In the genomic region with DNA sequence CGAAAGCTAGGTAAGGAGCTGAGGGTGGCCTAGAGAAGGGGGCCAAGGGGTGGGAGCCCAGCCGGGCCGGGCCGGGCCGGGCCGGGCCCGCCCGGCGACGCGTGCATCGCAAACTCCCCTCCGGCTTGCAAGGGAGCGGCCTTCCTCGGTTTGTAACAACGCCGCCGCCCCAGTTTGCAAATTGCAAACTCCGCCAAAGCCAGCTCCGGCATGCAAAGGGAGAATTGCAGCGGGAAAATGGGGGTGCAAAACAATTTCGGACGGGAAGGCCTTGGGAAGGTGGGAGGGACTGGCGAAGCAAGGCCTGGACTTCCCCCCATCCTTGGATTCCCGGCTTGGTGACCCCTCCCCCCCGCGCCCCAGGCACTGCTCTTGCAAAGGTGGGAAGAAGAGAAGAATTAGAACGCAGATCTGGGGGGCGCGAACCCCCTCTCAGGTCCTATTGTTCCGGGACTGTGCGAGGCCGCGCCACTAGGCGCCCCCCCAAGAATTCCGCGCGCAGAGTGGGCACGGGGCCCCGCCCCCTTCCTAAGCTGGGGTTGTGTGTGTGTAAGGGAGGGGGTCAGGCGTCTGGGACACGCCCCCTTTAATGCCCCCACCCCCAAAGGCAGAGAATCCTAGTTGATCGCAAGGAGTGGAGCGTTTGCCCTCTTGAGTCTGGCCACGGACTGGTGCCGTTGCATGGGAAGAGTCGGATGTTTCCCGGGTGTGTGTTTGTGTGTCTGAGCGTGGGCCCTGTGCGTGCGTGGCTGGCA, we compare ENCODE assay signal across 1 cellular context.
TF ChIP-seq lines count a peak whose summit lies in the region.

No MANE protein-coding gene starts in this region.

TF ChIP-seq in K562, 482 proteins besides CTCF, POLR2A, EP300 and RAD21 (continued from another document and continues in another):
- TF ChIP-seq ILF3 (IDR thresholded peaks at IDR 0.05; ENCODE audit: borderline replicate concordance) (no peak), POLR2G (IDR thresholded peaks at IDR 0.05; ENCODE audit: low read depth, low read length) (peak; percentile 62), TEAD1 (CRISPR knock-in tag; IDR thresholded peaks at IDR 0.05) (peak in 1 of 2 experiments; percentile 68; a peak in 1 of 4 replicates), ZBTB8A (IDR thresholded peaks at IDR 0.05; ENCODE audit: partially characterized antibody) (no peak), ESRRA (IDR thresholded peaks at IDR 0.05; ENCODE audit: borderline replicate concordance, low read depth) (no peak), PHF21A (IDR thresholded peaks at IDR 0.05; ENCODE audit: borderline replicate concordance, low read depth) (no peak), ZNF696 (CRISPR knock-in tag; conservative IDR thresholded peaks at IDR 0.05) (no peak), SRSF7 (optimal IDR thresholded peaks at IDR 0.05; ENCODE audit: low read depth, low read length) (no peak), RBFOX2 (IDR thresholded peaks at IDR 0.05; ENCODE audit: low read depth, low read length) (peak; percentile 70), LEF1 (IDR thresholded peaks at IDR 0.05) (no peak), SP2 (IDR thresholded peaks at IDR 0.05; ENCODE audit: extremely low read depth, low read depth, low read length, poor library complexity, severe bottlenecking) (no peak), L3MBTL2 (IDR thresholded peaks at IDR 0.05) (0 out of 2 replicates have a peak, but pooled peaks have one; percentile 22), RHOXF2B (CRISPR knock-in tag; conservative IDR thresholded peaks at IDR 0.05) (no peak), RB1 (IDR thresholded peaks at IDR 0.05; ENCODE audit: low read depth) (peak; percentile 7), SAP30 (IDR thresholded peaks at IDR 0.05; ENCODE audit: borderline replicate concordance, insufficient read depth, low read depth, low read length, poor library complexity, severe bottlenecking) (peak; percentile 52), TOE1 (IDR thresholded peaks at IDR 0.05; ENCODE audit: borderline replicate concordance) (peak; percentile 29; the same call in 1 of the 2 replicates), TOE1 (CRISPR knock-in tag; IDR thresholded peaks at IDR 0.05; ENCODE audit: borderline replicate concordance, low read depth) (no peak), NR2C2 (CRISPR knock-in tag; IDR thresholded peaks at IDR 0.05) (no peak), NR2C2 (tag; IDR thresholded peaks at IDR 0.05) (no peak), ZNF57 (CRISPR knock-in tag; IDR thresholded peaks at IDR 0.05) (no peak), CHD2 (IDR thresholded peaks at IDR 0.05; ENCODE audit: low read depth, low read length) (no peak), ZNF444 (CRISPR knock-in tag; IDR thresholded peaks at IDR 0.05) (peak; percentile 81), SIN3A (IDR thresholded peaks at IDR 0.05; ENCODE audit: borderline replicate concordance in 2 of 2, control insufficient read depth in 1 of 2, low read depth in 2 of 2, low read length in 2 of 2) (peak; percentile 66 to 78; a peak in 2 of 4 replicates), KAT2B (IDR thresholded peaks at IDR 0.05; ENCODE audit: low read depth, low read length) (no peak), RBM22 (IDR thresholded peaks at IDR 0.05; ENCODE audit: low read depth, low read length, poor library complexity, severe bottlenecking) (peak; percentile 32), YY1 (IDR thresholded peaks at IDR 0.05; ENCODE audit: borderline replicate concordance in 1 of 3, control insufficient read depth in 1 of 3, extremely low read depth in 1 of 3, insufficient read depth in 3 of 3, insufficient read length in 1 of 3, insufficient replicate concordance in 2 of 3, low read depth in 1 of 3, low read length in 2 of 3) (peak in 1 of 3 experiments; percentile 10), ZNF695 (CRISPR knock-in tag; IDR thresholded peaks at IDR 0.05) (no peak), XRCC5 (IDR thresholded peaks at IDR 0.05; ENCODE audit: low read depth, low read length) (0 out of 2 replicates have a peak, but pooled peaks have one; percentile 49), HDAC1 (IDR thresholded peaks at IDR 0.05) (peak in 1 of 2 experiments; percentile 7; a peak in 1 of 4 replicates)
- TF ChIP-seq, protein P1, sequence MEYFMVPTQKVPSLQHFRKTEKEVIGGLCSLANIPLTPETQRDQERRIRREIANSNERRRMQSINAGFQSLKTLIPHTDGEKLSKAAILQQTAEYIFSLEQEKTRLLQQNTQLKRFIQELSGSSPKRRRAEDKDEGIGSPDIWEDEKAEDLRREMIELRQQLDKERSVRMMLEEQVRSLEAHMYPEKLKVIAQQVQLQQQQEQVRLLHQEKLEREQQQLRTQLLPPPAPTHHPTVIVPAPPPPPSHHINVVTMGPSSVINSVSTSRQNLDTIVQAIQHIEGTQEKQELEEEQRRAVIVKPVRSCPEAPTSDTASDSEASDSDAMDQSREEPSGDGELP (CRISPR knock-in tag; IDR thresholded peaks at IDR 0.05; ENCODE audit: borderline replicate concordance) = 0 out of 2 replicates have a peak, but pooled peaks have one; percentile 28
- TF ChIP-seq, protein P2, sequence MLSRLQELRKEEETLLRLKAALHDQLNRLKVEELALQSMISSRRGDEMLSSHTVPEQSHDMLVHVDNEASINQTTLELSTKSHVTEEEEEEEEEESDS (CRISPR knock-in tag; IDR thresholded peaks at IDR 0.05) = no peak
- TF ChIP-seq, protein P3, sequence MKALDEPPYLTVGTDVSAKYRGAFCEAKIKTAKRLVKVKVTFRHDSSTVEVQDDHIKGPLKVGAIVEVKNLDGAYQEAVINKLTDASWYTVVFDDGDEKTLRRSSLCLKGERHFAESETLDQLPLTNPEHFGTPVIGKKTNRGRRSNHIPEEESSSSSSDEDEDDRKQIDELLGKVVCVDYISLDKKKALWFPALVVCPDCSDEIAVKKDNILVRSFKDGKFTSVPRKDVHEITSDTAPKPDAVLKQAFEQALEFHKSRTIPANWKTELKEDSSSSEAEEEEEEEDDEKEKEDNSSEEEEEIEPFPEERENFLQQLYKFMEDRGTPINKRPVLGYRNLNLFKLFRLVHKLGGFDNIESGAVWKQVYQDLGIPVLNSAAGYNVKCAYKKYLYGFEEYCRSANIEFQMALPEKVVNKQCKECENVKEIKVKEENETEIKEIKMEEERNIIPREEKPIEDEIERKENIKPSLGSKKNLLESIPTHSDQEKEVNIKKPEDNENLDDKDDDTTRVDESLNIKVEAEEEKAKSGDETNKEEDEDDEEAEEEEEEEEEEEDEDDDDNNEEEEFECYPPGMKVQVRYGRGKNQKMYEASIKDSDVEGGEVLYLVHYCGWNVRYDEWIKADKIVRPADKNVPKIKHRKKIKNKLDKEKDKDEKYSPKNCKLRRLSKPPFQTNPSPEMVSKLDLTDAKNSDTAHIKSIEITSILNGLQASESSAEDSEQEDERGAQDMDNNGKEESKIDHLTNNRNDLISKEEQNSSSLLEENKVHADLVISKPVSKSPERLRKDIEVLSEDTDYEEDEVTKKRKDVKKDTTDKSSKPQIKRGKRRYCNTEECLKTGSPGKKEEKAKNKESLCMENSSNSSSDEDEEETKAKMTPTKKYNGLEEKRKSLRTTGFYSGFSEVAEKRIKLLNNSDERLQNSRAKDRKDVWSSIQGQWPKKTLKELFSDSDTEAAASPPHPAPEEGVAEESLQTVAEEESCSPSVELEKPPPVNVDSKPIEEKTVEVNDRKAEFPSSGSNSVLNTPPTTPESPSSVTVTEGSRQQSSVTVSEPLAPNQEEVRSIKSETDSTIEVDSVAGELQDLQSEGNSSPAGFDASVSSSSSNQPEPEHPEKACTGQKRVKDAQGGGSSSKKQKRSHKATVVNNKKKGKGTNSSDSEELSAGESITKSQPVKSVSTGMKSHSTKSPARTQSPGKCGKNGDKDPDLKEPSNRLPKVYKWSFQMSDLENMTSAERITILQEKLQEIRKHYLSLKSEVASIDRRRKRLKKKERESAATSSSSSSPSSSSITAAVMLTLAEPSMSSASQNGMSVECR (CRISPR knock-in tag; IDR thresholded peaks at IDR 0.05) = peak; percentile 69
- TF ChIP-seq, protein P4, sequence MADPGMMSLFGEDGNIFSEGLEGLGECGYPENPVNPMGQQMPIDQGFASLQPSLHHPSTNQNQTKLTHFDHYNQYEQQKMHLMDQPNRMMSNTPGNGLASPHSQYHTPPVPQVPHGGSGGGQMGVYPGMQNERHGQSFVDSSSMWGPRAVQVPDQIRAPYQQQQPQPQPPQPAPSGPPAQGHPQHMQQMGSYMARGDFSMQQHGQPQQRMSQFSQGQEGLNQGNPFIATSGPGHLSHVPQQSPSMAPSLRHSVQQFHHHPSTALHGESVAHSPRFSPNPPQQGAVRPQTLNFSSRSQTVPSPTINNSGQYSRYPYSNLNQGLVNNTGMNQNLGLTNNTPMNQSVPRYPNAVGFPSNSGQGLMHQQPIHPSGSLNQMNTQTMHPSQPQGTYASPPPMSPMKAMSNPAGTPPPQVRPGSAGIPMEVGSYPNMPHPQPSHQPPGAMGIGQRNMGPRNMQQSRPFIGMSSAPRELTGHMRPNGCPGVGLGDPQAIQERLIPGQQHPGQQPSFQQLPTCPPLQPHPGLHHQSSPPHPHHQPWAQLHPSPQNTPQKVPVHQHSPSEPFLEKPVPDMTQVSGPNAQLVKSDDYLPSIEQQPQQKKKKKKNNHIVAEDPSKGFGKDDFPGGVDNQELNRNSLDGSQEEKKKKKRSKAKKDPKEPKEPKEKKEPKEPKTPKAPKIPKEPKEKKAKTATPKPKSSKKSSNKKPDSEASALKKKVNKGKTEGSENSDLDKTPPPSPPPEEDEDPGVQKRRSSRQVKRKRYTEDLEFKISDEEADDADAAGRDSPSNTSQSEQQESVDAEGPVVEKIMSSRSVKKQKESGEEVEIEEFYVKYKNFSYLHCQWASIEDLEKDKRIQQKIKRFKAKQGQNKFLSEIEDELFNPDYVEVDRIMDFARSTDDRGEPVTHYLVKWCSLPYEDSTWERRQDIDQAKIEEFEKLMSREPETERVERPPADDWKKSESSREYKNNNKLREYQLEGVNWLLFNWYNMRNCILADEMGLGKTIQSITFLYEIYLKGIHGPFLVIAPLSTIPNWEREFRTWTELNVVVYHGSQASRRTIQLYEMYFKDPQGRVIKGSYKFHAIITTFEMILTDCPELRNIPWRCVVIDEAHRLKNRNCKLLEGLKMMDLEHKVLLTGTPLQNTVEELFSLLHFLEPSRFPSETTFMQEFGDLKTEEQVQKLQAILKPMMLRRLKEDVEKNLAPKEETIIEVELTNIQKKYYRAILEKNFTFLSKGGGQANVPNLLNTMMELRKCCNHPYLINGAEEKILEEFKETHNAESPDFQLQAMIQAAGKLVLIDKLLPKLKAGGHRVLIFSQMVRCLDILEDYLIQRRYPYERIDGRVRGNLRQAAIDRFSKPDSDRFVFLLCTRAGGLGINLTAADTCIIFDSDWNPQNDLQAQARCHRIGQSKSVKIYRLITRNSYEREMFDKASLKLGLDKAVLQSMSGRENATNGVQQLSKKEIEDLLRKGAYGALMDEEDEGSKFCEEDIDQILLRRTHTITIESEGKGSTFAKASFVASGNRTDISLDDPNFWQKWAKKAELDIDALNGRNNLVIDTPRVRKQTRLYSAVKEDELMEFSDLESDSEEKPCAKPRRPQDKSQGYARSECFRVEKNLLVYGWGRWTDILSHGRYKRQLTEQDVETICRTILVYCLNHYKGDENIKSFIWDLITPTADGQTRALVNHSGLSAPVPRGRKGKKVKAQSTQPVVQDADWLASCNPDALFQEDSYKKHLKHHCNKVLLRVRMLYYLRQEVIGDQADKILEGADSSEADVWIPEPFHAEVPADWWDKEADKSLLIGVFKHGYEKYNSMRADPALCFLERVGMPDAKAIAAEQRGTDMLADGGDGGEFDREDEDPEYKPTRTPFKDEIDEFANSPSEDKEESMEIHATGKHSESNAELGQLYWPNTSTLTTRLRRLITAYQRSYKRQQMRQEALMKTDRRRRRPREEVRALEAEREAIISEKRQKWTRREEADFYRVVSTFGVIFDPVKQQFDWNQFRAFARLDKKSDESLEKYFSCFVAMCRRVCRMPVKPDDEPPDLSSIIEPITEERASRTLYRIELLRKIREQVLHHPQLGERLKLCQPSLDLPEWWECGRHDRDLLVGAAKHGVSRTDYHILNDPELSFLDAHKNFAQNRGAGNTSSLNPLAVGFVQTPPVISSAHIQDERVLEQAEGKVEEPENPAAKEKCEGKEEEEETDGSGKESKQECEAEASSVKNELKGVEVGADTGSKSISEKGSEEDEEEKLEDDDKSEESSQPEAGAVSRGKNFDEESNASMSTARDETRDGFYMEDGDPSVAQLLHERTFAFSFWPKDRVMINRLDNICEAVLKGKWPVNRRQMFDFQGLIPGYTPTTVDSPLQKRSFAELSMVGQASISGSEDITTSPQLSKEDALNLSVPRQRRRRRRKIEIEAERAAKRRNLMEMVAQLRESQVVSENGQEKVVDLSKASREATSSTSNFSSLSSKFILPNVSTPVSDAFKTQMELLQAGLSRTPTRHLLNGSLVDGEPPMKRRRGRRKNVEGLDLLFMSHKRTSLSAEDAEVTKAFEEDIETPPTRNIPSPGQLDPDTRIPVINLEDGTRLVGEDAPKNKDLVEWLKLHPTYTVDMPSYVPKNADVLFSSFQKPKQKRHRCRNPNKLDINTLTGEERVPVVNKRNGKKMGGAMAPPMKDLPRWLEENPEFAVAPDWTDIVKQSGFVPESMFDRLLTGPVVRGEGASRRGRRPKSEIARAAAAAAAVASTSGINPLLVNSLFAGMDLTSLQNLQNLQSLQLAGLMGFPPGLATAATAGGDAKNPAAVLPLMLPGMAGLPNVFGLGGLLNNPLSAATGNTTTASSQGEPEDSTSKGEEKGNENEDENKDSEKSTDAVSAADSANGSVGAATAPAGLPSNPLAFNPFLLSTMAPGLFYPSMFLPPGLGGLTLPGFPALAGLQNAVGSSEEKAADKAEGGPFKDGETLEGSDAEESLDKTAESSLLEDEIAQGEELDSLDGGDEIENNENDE (IDR thresholded peaks at IDR 0.05; ENCODE audit: low read depth, low read length) = no peak
- TF ChIP-seq, protein P5, sequence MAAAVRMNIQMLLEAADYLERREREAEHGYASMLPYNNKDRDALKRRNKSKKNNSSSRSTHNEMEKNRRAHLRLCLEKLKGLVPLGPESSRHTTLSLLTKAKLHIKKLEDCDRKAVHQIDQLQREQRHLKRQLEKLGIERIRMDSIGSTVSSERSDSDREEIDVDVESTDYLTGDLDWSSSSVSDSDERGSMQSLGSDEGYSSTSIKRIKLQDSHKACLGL (CRISPR knock-in tag; IDR thresholded peaks at IDR 0.05; ENCODE audit: borderline replicate concordance, poor library complexity, severe bottlenecking) = no peak
- TF ChIP-seq, protein P6, sequence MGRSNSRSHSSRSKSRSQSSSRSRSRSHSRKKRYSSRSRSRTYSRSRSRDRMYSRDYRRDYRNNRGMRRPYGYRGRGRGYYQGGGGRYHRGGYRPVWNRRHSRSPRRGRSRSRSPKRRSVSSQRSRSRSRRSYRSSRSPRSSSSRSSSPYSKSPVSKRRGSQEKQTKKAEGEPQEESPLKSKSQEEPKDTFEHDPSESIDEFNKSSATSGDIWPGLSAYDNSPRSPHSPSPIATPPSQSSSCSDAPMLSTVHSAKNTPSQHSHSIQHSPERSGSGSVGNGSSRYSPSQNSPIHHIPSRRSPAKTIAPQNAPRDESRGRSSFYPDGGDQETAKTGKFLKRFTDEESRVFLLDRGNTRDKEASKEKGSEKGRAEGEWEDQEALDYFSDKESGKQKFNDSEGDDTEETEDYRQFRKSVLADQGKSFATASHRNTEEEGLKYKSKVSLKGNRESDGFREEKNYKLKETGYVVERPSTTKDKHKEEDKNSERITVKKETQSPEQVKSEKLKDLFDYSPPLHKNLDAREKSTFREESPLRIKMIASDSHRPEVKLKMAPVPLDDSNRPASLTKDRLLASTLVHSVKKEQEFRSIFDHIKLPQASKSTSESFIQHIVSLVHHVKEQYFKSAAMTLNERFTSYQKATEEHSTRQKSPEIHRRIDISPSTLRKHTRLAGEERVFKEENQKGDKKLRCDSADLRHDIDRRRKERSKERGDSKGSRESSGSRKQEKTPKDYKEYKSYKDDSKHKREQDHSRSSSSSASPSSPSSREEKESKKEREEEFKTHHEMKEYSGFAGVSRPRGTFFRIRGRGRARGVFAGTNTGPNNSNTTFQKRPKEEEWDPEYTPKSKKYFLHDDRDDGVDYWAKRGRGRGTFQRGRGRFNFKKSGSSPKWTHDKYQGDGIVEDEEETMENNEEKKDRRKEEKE (IDR thresholded peaks at IDR 0.05; ENCODE audit: borderline replicate concordance in 1 of 2, control insufficient read depth in 1 of 2, low read depth in 2 of 2, low read length in 1 of 2) = no peak
